In the genomic region with DNA sequence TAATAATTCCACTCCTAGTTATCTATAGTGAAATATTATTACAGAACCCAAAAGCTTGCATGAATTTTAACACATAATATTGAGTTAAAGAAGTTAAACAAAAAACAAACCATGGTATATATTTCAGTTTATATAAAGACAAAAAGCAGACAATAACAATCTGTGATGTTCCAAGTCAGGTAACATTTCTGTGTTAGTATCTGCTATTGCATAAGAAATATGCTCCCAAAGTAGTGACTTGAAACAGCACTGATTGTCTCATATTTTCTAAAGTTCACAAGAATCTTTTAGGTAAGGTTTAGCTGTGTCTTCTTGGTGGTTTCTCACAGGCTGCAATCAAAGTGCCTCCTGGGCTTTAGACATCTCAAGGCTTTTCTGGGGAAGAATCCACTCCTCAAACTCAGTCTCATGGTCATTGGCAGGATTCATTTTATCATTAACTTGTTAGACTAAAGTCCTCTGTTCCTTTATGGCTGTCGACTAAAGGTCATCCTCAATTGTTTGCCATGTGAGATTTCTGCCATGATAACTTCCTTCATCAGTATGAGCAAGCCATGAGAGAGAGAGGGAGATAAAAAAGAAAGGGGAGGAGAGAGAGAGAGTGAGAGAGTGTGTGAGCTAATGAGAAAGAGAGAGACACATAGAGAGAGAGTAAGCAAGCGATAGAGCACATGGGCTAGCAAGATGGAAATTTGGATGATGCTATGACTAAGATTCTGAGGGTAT, we compare ENCODE assay signal across 1 cellular context.
TF ChIP-seq lines count a peak whose summit lies in the region.

No MANE protein-coding gene starts in this region.

TF ChIP-seq in HepG2, 621 proteins besides CTCF, POLR2A, EP300 and RAD21 (continued from another document and continues in another):
- TF ChIP-seq, protein P1, sequence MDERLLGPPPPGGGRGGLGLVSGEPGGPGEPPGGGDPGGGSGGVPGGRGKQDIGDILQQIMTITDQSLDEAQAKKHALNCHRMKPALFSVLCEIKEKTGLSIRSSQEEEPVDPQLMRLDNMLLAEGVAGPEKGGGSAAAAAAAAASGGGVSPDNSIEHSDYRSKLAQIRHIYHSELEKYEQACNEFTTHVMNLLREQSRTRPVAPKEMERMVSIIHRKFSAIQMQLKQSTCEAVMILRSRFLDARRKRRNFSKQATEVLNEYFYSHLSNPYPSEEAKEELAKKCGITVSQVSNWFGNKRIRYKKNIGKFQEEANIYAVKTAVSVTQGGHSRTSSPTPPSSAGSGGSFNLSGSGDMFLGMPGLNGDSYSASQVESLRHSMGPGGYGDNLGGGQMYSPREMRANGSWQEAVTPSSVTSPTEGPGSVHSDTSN (CRISPR knock-in tag; IDR thresholded peaks at IDR 0.05) = no peak
- TF ChIP-seq, protein P2, sequence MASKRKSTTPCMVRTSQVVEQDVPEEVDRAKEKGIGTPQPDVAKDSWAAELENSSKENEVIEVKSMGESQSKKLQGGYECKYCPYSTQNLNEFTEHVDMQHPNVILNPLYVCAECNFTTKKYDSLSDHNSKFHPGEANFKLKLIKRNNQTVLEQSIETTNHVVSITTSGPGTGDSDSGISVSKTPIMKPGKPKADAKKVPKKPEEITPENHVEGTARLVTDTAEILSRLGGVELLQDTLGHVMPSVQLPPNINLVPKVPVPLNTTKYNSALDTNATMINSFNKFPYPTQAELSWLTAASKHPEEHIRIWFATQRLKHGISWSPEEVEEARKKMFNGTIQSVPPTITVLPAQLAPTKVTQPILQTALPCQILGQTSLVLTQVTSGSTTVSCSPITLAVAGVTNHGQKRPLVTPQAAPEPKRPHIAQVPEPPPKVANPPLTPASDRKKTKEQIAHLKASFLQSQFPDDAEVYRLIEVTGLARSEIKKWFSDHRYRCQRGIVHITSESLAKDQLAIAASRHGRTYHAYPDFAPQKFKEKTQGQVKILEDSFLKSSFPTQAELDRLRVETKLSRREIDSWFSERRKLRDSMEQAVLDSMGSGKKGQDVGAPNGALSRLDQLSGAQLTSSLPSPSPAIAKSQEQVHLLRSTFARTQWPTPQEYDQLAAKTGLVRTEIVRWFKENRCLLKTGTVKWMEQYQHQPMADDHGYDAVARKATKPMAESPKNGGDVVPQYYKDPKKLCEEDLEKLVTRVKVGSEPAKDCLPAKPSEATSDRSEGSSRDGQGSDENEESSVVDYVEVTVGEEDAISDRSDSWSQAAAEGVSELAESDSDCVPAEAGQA (IDR thresholded peaks at IDR 0.05; ENCODE audit: low read depth) = no peak
- TF ChIP-seq, protein P2 (CRISPR knock-in tag; IDR thresholded peaks at IDR 0.05; ENCODE audit: borderline replicate concordance) = 0 out of 2 replicates have a peak, but pooled peaks have one; percentile 23
- TF ChIP-seq CHCHD3 (CRISPR knock-in tag; IDR thresholded peaks at IDR 0.05) = no peak
- TF ChIP-seq RFXAP (CRISPR knock-in tag; IDR thresholded peaks at IDR 0.05; ENCODE audit: borderline replicate concordance) = 0 out of 2 replicates have a peak, but pooled peaks have one; percentile 45
- TF ChIP-seq SALL1 (CRISPR knock-in tag; IDR thresholded peaks at IDR 0.05) = peak; percentile 59; the same call in 1 of the 2 replicates
- no peak for TF ChIP-seq ZNF431 (CRISPR knock-in tag; IDR thresholded peaks at IDR 0.05; ENCODE audit: borderline replicate concordance, low read depth)
- TF ChIP-seq, protein P3, sequence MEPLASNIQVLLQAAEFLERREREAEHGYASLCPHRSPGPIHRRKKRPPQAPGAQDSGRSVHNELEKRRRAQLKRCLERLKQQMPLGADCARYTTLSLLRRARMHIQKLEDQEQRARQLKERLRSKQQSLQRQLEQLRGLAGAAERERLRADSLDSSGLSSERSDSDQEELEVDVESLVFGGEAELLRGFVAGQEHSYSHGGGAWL (CRISPR knock-in tag; IDR thresholded peaks at IDR 0.05) = no peak
- TF ChIP-seq, protein P4, sequence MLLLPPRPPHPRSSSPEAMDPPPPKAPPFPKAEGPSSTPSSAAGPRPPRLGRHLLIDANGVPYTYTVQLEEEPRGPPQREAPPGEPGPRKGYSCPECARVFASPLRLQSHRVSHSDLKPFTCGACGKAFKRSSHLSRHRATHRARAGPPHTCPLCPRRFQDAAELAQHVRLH (CRISPR knock-in tag; IDR thresholded peaks at IDR 0.05; ENCODE audit: borderline replicate concordance, low read depth) = no peak
- TF ChIP-seq, protein P5, sequence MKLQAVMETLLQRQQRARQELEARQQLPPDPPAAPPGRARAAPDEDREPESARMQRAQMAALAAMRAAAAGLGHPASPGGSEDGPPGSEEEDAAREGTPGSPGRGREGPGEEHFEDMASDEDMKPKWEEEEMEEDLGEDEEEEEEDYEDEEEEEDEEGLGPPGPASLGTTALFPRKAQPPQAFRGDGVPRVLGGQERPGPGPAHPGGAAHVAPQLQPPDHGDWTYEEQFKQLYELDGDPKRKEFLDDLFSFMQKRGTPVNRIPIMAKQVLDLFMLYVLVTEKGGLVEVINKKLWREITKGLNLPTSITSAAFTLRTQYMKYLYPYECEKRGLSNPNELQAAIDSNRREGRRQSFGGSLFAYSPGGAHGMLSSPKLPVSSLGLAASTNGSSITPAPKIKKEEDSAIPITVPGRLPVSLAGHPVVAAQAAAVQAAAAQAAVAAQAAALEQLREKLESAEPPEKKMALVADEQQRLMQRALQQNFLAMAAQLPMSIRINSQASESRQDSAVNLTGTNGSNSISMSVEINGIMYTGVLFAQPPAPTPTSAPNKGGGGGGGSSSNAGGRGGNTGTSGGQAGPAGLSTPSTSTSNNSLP (IDR thresholded peaks at IDR 0.05; ENCODE audit: low read depth, low read length) = peak; percentile 93
- TF ChIP-seq TCF12 (IDR thresholded peaks at IDR 0.05) = no peak
- no peak for TF ChIP-seq TCF12 (CRISPR knock-in tag; IDR thresholded peaks at IDR 0.05)
- TF ChIP-seq MAFK (conservative IDR thresholded peaks at IDR 0.05 in 1 of 2, IDR thresholded peaks at IDR 0.05 in 1 of 2; ENCODE audit: low read length in 2 of 2) = no peak
- TF ChIP-seq, protein P6, sequence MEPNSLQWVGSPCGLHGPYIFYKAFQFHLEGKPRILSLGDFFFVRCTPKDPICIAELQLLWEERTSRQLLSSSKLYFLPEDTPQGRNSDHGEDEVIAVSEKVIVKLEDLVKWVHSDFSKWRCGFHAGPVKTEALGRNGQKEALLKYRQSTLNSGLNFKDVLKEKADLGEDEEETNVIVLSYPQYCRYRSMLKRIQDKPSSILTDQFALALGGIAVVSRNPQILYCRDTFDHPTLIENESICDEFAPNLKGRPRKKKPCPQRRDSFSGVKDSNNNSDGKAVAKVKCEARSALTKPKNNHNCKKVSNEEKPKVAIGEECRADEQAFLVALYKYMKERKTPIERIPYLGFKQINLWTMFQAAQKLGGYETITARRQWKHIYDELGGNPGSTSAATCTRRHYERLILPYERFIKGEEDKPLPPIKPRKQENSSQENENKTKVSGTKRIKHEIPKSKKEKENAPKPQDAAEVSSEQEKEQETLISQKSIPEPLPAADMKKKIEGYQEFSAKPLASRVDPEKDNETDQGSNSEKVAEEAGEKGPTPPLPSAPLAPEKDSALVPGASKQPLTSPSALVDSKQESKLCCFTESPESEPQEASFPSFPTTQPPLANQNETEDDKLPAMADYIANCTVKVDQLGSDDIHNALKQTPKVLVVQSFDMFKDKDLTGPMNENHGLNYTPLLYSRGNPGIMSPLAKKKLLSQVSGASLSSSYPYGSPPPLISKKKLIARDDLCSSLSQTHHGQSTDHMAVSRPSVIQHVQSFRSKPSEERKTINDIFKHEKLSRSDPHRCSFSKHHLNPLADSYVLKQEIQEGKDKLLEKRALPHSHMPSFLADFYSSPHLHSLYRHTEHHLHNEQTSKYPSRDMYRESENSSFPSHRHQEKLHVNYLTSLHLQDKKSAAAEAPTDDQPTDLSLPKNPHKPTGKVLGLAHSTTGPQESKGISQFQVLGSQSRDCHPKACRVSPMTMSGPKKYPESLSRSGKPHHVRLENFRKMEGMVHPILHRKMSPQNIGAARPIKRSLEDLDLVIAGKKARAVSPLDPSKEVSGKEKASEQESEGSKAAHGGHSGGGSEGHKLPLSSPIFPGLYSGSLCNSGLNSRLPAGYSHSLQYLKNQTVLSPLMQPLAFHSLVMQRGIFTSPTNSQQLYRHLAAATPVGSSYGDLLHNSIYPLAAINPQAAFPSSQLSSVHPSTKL (CRISPR knock-in tag; IDR thresholded peaks at IDR 0.05) = peak; percentile 95
- TF ChIP-seq ZNF441 (CRISPR knock-in tag; IDR thresholded peaks at IDR 0.05; ENCODE audit: borderline replicate concordance) = 0 out of 2 replicates have a peak, but pooled peaks have one; percentile 28
- TF ChIP-seq TCF7 (IDR thresholded peaks at IDR 0.05; ENCODE audit: low read depth) = peak; percentile 75
- peak; percentile 92 for TF ChIP-seq POGZ (CRISPR knock-in tag; IDR thresholded peaks at IDR 0.05)
- TF ChIP-seq RBAK (CRISPR knock-in tag; IDR thresholded peaks at IDR 0.05) = no peak
- TF ChIP-seq SIN3B (IDR thresholded peaks at IDR 0.05; ENCODE audit: low read length) = no peak
- TF ChIP-seq, protein P7, sequence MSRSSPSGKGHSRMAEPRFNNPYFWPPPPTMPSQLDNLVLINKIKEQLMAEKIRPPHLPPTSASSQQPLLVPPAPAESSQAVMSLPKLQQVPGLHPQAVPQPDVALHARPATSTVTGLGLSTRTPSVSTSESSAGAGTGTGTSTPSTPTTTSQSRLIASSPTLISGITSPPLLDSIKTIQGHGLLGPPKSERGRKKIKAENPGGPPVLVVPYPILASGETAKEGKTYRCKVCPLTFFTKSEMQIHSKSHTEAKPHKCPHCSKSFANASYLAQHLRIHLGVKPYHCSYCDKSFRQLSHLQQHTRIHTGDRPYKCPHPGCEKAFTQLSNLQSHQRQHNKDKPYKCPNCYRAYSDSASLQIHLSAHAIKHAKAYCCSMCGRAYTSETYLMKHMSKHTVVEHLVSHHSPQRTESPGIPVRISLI (CRISPR knock-in tag; IDR thresholded peaks at IDR 0.05; ENCODE audit: borderline replicate concordance) = peak; percentile 43; the same call in 1 of the 2 replicates
- TF ChIP-seq ZC3H4 (CRISPR knock-in tag; IDR thresholded peaks at IDR 0.05; ENCODE audit: borderline replicate concordance) = no peak
- peak; percentile 63; the same call in 1 of the 2 replicates for TF ChIP-seq PHF21A (CRISPR knock-in tag; IDR thresholded peaks at IDR 0.05)
- no peak for TF ChIP-seq ZMAT3 (CRISPR knock-in tag; conservative IDR thresholded peaks at IDR 0.05)
- peak; percentile 84 for TF ChIP-seq HNF4G (IDR thresholded peaks at IDR 0.05; ENCODE audit: borderline replicate concordance, low read depth, low read length)
- TF ChIP-seq HNF4G (CRISPR knock-in tag; IDR thresholded peaks at IDR 0.05; ENCODE audit: borderline replicate concordance, low read depth) = peak; percentile 86; the same call in 1 of the 2 replicates
- no peak for TF ChIP-seq RBM22 (optimal IDR thresholded peaks at IDR 0.05; ENCODE audit: low read length)
- TF ChIP-seq ZNF256 (CRISPR knock-in tag; conservative IDR thresholded peaks at IDR 0.05) = no peak
- TF ChIP-seq ZNF460 (CRISPR knock-in tag; IDR thresholded peaks at IDR 0.05; ENCODE audit: borderline replicate concordance) = no peak
- TF ChIP-seq, protein P8, sequence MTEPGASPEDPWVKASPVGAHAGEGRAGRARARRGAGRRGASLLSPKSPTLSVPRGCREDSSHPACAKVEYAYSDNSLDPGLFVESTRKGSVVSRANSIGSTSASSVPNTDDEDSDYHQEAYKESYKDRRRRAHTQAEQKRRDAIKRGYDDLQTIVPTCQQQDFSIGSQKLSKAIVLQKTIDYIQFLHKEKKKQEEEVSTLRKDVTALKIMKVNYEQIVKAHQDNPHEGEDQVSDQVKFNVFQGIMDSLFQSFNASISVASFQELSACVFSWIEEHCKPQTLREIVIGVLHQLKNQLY (CRISPR knock-in tag; IDR thresholded peaks at IDR 0.05) = 0 out of 2 replicates have a peak, but pooled peaks have one; percentile 57
- TF ChIP-seq ZNF317 (CRISPR knock-in tag; IDR thresholded peaks at IDR 0.05) = 0 out of 2 replicates have a peak, but pooled peaks have one; percentile 36
- peak; percentile 75; the same call in 1 of the 2 replicates for TF ChIP-seq ZKSCAN8 (CRISPR knock-in tag; IDR thresholded peaks at IDR 0.05; ENCODE audit: borderline replicate concordance)
- TF ChIP-seq, protein P9, sequence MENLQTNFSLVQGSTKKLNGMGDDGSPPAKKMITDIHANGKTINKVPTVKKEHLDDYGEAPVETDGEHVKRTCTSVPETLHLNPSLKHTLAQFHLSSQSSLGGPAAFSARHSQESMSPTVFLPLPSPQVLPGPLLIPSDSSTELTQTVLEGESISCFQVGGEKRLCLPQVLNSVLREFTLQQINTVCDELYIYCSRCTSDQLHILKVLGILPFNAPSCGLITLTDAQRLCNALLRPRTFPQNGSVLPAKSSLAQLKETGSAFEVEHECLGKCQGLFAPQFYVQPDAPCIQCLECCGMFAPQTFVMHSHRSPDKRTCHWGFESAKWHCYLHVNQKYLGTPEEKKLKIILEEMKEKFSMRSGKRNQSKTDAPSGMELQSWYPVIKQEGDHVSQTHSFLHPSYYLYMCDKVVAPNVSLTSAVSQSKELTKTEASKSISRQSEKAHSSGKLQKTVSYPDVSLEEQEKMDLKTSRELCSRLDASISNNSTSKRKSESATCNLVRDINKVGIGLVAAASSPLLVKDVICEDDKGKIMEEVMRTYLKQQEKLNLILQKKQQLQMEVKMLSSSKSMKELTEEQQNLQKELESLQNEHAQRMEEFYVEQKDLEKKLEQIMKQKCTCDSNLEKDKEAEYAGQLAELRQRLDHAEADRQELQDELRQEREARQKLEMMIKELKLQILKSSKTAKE (CRISPR knock-in tag; IDR thresholded peaks at IDR 0.05; ENCODE audit: borderline replicate concordance) = 0 out of 2 replicates have a peak, but pooled peaks have one; percentile 41
- peak; percentile 38; the same call in 1 of the 2 replicates for TF ChIP-seq NFIC (IDR thresholded peaks at IDR 0.05; ENCODE audit: low read length)
- TF ChIP-seq, protein P10, sequence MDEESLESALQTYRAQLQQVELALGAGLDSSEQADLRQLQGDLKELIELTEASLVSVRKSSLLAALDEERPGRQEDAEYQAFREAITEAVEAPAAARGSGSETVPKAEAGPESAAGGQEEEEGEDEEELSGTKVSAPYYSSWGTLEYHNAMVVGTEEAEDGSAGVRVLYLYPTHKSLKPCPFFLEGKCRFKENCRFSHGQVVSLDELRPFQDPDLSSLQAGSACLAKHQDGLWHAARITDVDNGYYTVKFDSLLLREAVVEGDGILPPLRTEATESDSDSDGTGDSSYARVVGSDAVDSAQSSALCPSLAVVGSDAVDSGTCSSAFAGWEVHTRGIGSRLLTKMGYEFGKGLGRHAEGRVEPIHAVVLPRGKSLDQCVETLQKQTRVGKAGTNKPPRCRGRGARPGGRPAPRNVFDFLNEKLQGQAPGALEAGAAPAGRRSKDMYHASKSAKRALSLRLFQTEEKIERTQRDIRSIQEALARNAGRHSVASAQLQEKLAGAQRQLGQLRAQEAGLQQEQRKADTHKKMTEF (CRISPR knock-in tag; IDR thresholded peaks at IDR 0.05) = peak; percentile 78
- TF ChIP-seq ZNF878 (CRISPR knock-in tag; IDR thresholded peaks at IDR 0.05) = peak; percentile 53; the same call in 1 of the 2 replicates
